Comparison of ENCODE assay signal across 25 cellular contexts in the genomic region with DNA sequence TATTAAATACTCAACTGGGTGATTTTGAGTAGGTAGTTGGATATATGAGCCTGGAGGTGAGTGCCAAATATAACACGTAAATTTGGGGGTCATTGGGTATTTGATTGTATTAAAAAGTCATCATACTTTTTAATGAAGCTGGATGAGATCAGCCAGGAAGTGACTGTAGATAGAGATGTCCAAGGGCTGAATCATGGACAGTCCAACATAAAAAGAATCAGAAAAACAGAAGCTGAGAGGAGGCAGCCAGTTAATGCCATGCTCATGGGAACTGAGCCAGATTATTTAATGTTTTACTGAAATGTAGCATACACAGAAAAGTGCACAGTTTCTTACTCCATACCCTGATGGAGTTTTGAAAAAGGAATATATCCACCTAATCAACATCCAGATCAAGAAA.
DNase-seq lines count a peak whose midpoint lies in the region; ATAC-seq, FAIRE-seq and TF ChIP-seq lines count a peak whose summit lies in the region.
"Had no signal": no experiment of that assay in that cellular context is flagged by ENCODE, and none has a peak within 500 bp of the region (broad histone marks: within the 10 kb centered on the region; RNA-seq: fewer than 3 reads in every experiment).

No MANE protein-coding gene starts in this region.

- H3K27me3 ChIP-seq in bronchial epithelial cell (ENCODE audit: control insufficient read depth, insufficient read depth, low read length), result no peaks in the 10 kb centered on the region
- H3K27me3 ChIP-seq: right atrium auricular region, suprapubic skin had no signal

- ATAC-seq in GM21529 (IDR thresholded peaks at IDR 0.05; ENCODE audit: unreplicated experiment), result no peak
- ATAC-seq in GM19452 (IDR thresholded peaks at IDR 0.05; ENCODE audit: unreplicated experiment), result no peak

- H3K4me3 ChIP-seq in AG09309 (ENCODE audit: control insufficient read depth, low read depth, low read length), result no peak overlapping the region
- H3K4me3 ChIP-seq in bronchial epithelial cell (ENCODE audit: low read depth, low read length), result no peak overlapping the region
- H3K4me3 ChIP-seq: right atrium auricular region, suprapubic skin had no signal

- TF ChIP-seq CTCF in AG09309 (IDR thresholded peaks at IDR 0.05; ENCODE audit: control insufficient read depth, insufficient read depth, low read depth, low read length, missing control alignments) (no peak), bronchial epithelial cell (IDR thresholded peaks at IDR 0.05; ENCODE audit: insufficient read depth, low read length, severe bottlenecking) (no peak)

- no peaks in the 10 kb centered on the region for H3K36me3 ChIP-seq in bronchial epithelial cell (ENCODE audit: control insufficient read depth, insufficient read depth, low read length)
- H3K36me3 ChIP-seq: right atrium auricular region, suprapubic skin had no signal

- no peak for FAIRE-seq in bronchial epithelial cell (lab: Jason Lieb, UNC)
- FAIRE-seq: GM12891, GM19239, H1, kidney had no signal

- DNase-seq in AG09309 (ENCODE audit: low read depth) (peak; percentile 2), M059J (ENCODE audit: low read depth) (peak; percentile 20), bronchial epithelial cell (ENCODE audit: low read depth) (peak; percentile 8), iris pigment epithelial cell (ENCODE audit: low read depth) (peak; percentile 58), SKM-1 (lab: John Stamatoyannopoulos, UW; ENCODE audit: unreplicated experiment) (no peak), 8988T (no peak)
- DNase-seq: activated CD4-positive, CD25-positive, alpha-beta regulatory T cell treated with anti-CD3 and anti-CD28 coated beads, Interleukin-2, amount 50 U/mL, for 72 hours; activated naive CD4-positive, alpha-beta T cell treated with anti-CD3 and anti-CD28 coated beads for 36 hours; activated T-cell treated with anti-CD3 and anti-CD28 coated beads, Interleukin-2, amount 50 U/mL, for 48 hours; aorta; CD4-positive, CD25-positive, alpha-beta regulatory T cell; DMS153; KG1; kidney; NCI-H1048; NCI-H2081; NCI-H446 treated with DMSO at 0.1 percent for 48 hours; stimulated activated CD4-positive, alpha-beta T cell treated with anti-CD3 and anti-CD28 coated beads, Interleukin-15, amount 100 ng/mL, for 24 hours had no signal

Comparison
In these comparisons a context has a peak if more than half of its experiments do, and no peak if none do; other contexts are left out.
1. DNase-seq: peak in AG09309 (single experiment), M059J (single experiment), bronchial epithelial cell (single experiment) and iris pigment epithelial cell (single experiment); none in SKM-1 (single experiment) and 8988T (single experiment).